Comparison of ENCODE assay signal across 11 cellular contexts in genomic region chr2:41955641-41956040, GRCh38.
DNase-seq lines count a peak whose midpoint lies in the region; ATAC-seq and TF ChIP-seq lines count a peak whose summit lies in the region.
"Had no signal": no experiment of that assay in that cellular context is flagged by ENCODE, and none has a peak within 500 bp of the region (broad histone marks: within the 10 kb centered on the region; RNA-seq: fewer than 3 reads in every experiment).

No MANE protein-coding gene starts in this region.

- TF ChIP-seq CTCF in GM12865 (IDR thresholded peaks at IDR 0.05; ENCODE audit: insufficient read depth, low read depth, low read length, missing control alignments): no peak

- H3K4me3 ChIP-seq in GM12865 (ENCODE audit: low read depth, low read length): no peak overlapping the region

- peak; percentile 40 for ATAC-seq in GM21381 (IDR thresholded peaks at IDR 0.05; ENCODE audit: unreplicated experiment)
- peak; percentile 50 for ATAC-seq in HG03342 (IDR thresholded peaks at IDR 0.05; ENCODE audit: unreplicated experiment)

- peak; percentile 81 for DNase-seq in GM12865 (ENCODE audit: low read depth)
- DNase-seq in SKM-1 treated with dmso at 0.1 percent for 144 hours (lab: John Stamatoyannopoulos, UW; ENCODE audit: unreplicated experiment): peak; percentile 91
- DNase-seq in mucosa of gallbladder (ENCODE audit: low spot score): no peak
- DNase-seq in kidney glomerular epithelial cell (lab: John Stamatoyannopoulos, UW): no peak
- DNase-seq in DMS53 treated with DMSO at 0.1 percent for 48 hours (lab: John Stamatoyannopoulos, UW; ENCODE audit: unreplicated experiment): no peak
- no peak for DNase-seq in middle frontal gyrus (ENCODE audit: extremely low spot score, low spot score)
- DNase-seq: activated naive CD4-positive, alpha-beta T cell treated with anti-CD3 and anti-CD28 coated beads, Interleukin-2, amount 50 U/mL, for 16 hours; CD4-positive, alpha-beta memory T cell; NCI-H1436 had no signal

Comparison
In these comparisons a context has a peak if more than half of its experiments do, and no peak if none do; other contexts are left out.
1. DNase-seq: peak in GM12865 (single experiment) and SKM-1 treated with dmso at 0.1 percent for 144 hours (single experiment); none in mucosa of gallbladder (single experiment), kidney glomerular epithelial cell (single experiment), DMS53 treated with DMSO at 0.1 percent for 48 hours (single experiment) and middle frontal gyrus (single experiment).